8 cellular contexts compared by ENCODE assay signal in the genomic region with DNA sequence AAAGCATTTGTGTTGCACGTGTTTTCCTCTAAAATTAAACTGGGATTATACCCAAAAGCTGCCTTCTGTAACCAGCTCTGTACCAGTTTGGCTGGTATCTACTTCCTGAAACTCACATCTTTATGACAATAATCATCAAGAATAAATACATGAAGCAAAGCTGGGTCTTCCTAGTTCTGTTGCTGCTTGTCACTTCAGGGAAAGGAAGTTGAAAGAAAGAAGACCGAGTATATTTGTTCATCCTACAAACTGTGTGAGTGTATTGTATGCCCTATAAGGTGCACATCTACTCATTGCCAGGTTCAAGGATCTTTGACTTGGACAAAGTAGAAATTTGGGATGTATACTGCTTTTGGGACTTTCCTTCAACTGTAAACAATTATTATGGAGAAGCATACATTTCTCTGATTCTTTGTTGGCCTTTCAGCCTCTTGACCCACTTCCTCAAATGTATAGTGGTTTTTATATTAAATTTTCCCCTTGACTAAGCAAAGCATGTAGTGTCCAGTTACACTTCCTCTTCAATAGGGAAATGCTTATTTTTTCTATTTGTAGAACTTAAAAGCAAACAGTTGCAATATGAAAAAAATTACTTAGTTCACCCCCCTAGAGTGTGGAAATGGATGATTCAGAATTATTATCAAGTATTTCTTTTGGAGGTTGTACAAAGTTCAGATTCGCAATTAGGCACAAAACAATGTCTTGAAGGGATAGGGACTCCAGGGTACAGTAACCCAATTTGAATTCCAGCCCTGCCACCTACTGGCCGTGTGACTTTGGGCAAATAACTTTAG. TPM values are rescaled to one million over a fixed set of nuclear protein-coding genes. Genes with fewer than 3 reads are reported as not detected.
DNase-seq lines count a peak whose midpoint lies in the region; ATAC-seq and TF ChIP-seq lines count a peak whose summit lies in the region.

No MANE protein-coding gene starts in this region.

- POLR2A ChIA-PET in Panc1 (lab: Charles Lee), result no interaction called here

- intact Hi-C loops in Panc1 (cut with micrococcal nuclease; ENCODE audit: unreplicated experiment) (no loop called here), heart right ventricle (cut with DNase I) (loop anchor here in 9 of 10 donors (1.0 to 10.0 kb wide), 7 partner anchors 71 to 177 kb away; no protein-coding TSS in a partner anchor)

- H3K36me3 Mint-ChIP-seq in activated naive CD4-positive, alpha-beta T cell treated with anti-CD3 and anti-CD28 coated beads, Interleukin-2, amount 50 U/mL, for 72 hours, result no peaks in the 10 kb centered on the region

- H3K9me3 ChIP-seq in Panc1 (ENCODE audit: control insufficient read depth, insufficient read depth, low read depth, low read length), result no peaks in the 10 kb centered on the region
- peaks cover 0 to 7% (median 0%) of the 10 kb centered on the region in 11 donors for H3K9me3 ChIP-seq in heart right ventricle

- H3K27ac ChIP-seq in Panc1 (ENCODE audit: low read length) (peak overlapping the region; percentile 12; the same call in 1 of the 2 replicates), heart right ventricle (peak overlapping the region in 4 of 10 donors; percentile 11 to 90 (median 48))

- H3K36me3 ChIP-seq in Panc1 (ENCODE audit: control insufficient read depth, insufficient read depth, low read length) (no peaks in the 10 kb centered on the region), heart right ventricle (no peaks in the 10 kb centered on the region)

- no peaks in the 10 kb centered on the region for H3K27me3 ChIP-seq in Panc1 (ENCODE audit: control insufficient read depth, insufficient read depth, low read length)
- no peaks in the 10 kb centered on the region for H3K27me3 ChIP-seq in heart right ventricle

- BruUV-seq in Panc1 (replicated peaks; lab: Mats Ljungman, UMichigan), result no TSS peak

- H3K27ac Mint-ChIP-seq in activated naive CD4-positive, alpha-beta T cell treated with anti-CD3 and anti-CD28 coated beads, Interleukin-2, amount 50 U/mL, for 72 hours, result no peak overlapping the region

- H3K4me1 ChIP-seq in Panc1 (ENCODE audit: control insufficient read depth, insufficient read depth, low read length) (0 out of 2 replicates have a peak, but pooled peaks cover 3% of the 10 kb centered on the region), heart right ventricle (peaks cover 0 to 43% (median 7%) of the 10 kb centered on the region in 9 donors)

- 36 to 42% methylated on average over 4 of the region's 4 CpGs for whole genome bisulfite sequencing in heart right ventricle, 2 donors

- in situ Hi-C loops in Panc1 (cut with HindIII; ENCODE audit: low pct_unique_long_range_greater_than_20kb, low sequenced_read_pairs), result no loop called here

- H3K4me3 ChIP-seq in Panc1 (ENCODE audit: low read depth in 2 of 2, low read length in 2 of 2), result no peak overlapping the region
- no peak overlapping the region for H3K4me3 ChIP-seq in heart right ventricle

- CTCF ChIA-PET in Panc1 (lab: Charles Lee), result interaction anchor here (1.4 kb wide), 1 partner anchor 13 kb away, joined by 4 read pairs; no protein-coding TSS in a partner anchor

- ATAC-seq in HG03159 (IDR thresholded peaks at IDR 0.05; ENCODE audit: unreplicated experiment) (peak; percentile 63), Panc1 (peak; percentile 83), heart right ventricle (peak; percentile 65 to 81 (median 78)), HG03432 (IDR thresholded peaks at IDR 0.05; ENCODE audit: unreplicated experiment) (no peak)
- ATAC-seq in activated naive CD4-positive, alpha-beta T cell treated with anti-CD3 and anti-CD28 coated beads, Interleukin-2, amount 50 U/mL, for 72 hours, result peak; percentile 67 to 78

- H3K9me3 Mint-ChIP-seq in activated naive CD4-positive, alpha-beta T cell treated with anti-CD3 and anti-CD28 coated beads, Interleukin-2, amount 50 U/mL, for 72 hours, result peaks cover 0 to 5% of the 10 kb centered on the region in 2 donors

- peak; percentile 53 for DNase-seq in EL
- peak; percentile 25 for DNase-seq in Panc1 (ENCODE audit: low read depth, low spot score)
- DNase-seq in activated naive CD4-positive, alpha-beta T cell treated with anti-CD3 and anti-CD28 coated beads, Interleukin-2, amount 50 U/mL, for 72 hours (ENCODE audit: low spot score in 2 of 2), result peak in 1 of 2 donors; percentile 39
- DNase-seq in heart right ventricle, result peak; percentile 32 to 66
- peak; percentile 47 to 50 for DNase-seq in stimulated activated CD4-positive, alpha-beta T cell treated with anti-CD3 and anti-CD28 coated beads, Interleukin-1b, Interleukin-23, amount 100 ng/mL, for 4 hours (ENCODE audit: low read depth in 2 of 2)
- no peak for DNase-seq in NCI-H1930 (lab: John Stamatoyannopoulos, UW)

- TF ChIP-seq CTCF in Panc1 (IDR thresholded peaks at IDR 0.05) (peak; percentile 67; the same call in 1 of the 2 replicates), heart right ventricle (IDR thresholded peaks at IDR 0.05) (peak; percentile 54 to 85 (median 71))

RNA-seq across cellular contexts. Expression of a gene that starts 28.9 kb away (rescaled TPM):
- total RNA-seq in Panc1 (2021; ENCODE audit: unreplicated experiment), result 47.9 TPM
- 54.8 TPM for polyA plus RNA-seq in Panc1 (2012; ENCODE audit: insufficient read length)
- 10 to 100 TPM in 1 of 2 donors, 1 to 10 TPM in 1; 9.9 to 15.0 TPM for total RNA-seq in activated naive CD4-positive, alpha-beta T cell treated with anti-CD3 and anti-CD28 coated beads, Interleukin-2, amount 50 U/mL, for 72 hours
- total RNA-seq in heart right ventricle, result 10 to 100 TPM; 29.2 to 71.3 (median 36.3) TPM
- 10 to 100 TPM; 27.4 to 34.3 TPM for polyA plus RNA-seq in heart right ventricle

RNA-seq across cellular contexts. Expression of a gene that starts 49.5 kb away (rescaled TPM):
- total RNA-seq in Panc1 (2021; ENCODE audit: unreplicated experiment) (23.8 TPM), heart right ventricle (10 to 100 TPM; 16.5 to 38.5 (median 23.9) TPM)
- 26.6 TPM for polyA plus RNA-seq in Panc1 (2012; ENCODE audit: insufficient read length)
- total RNA-seq in activated naive CD4-positive, alpha-beta T cell treated with anti-CD3 and anti-CD28 coated beads, Interleukin-2, amount 50 U/mL, for 72 hours, result 10 to 100 TPM; 21.9 to 26.4 TPM
- polyA plus RNA-seq in heart right ventricle, result 10 to 100 TPM in 1 of 2 donors, 1 to 10 TPM in 1; 7.4 to 10.1 TPM

Comparison
In these comparisons a context has a peak if more than half of its experiments do, and no peak if none do; other contexts are left out.
1. DNase-seq: peak in EL (single experiment), Panc1 (single experiment), heart right ventricle (2 of 2) and stimulated activated CD4-positive, alpha-beta T cell treated with anti-CD3 and anti-CD28 coated beads, Interleukin-1b, Interleukin-23, amount 100 ng/mL, for 4 hours (2 of 2); none in NCI-H1930 (0 of 2).